In the genomic region with DNA sequence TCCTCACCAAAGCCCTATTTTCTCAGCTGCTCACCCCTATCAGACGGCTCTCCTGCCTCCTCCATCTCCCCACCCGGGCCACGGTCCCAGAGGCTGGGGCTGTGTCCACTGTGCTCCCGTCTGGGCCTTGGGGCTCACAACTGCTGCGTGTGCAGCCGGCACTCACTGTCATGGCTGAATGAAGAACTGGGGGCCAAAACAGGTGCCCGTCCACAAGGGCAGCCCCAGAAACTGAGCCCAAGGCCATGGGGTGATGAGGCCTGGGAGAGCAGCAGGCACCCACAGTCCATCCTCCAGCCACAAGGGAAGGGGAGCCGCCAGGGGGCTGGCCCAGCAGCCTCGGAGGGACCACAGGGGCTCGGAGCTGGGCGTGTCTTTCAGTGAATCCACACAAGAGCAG, we compare ENCODE assay signal across 1 cellular context.
TF ChIP-seq lines count a peak whose summit lies in the region.

No MANE protein-coding gene starts in this region.

TF ChIP-seq in HepG2, 621 proteins besides CTCF, POLR2A, EP300 and RAD21 (continued from another document):
- TF ChIP-seq ARHGAP35 (CRISPR knock-in tag; IDR thresholded peaks at IDR 0.05; ENCODE audit: borderline replicate concordance) (no peak), PAF1 (CRISPR knock-in tag; IDR thresholded peaks at IDR 0.05) (no peak), DPF2 (CRISPR knock-in tag; IDR thresholded peaks at IDR 0.05; ENCODE audit: borderline replicate concordance, low read depth) (no peak), ZNF746 (CRISPR knock-in tag; IDR thresholded peaks at IDR 0.05) (no peak), TCF7L2 (IDR thresholded peaks at IDR 0.05; ENCODE audit: low read depth, low read length) (no peak)
- TF ChIP-seq, protein P1, sequence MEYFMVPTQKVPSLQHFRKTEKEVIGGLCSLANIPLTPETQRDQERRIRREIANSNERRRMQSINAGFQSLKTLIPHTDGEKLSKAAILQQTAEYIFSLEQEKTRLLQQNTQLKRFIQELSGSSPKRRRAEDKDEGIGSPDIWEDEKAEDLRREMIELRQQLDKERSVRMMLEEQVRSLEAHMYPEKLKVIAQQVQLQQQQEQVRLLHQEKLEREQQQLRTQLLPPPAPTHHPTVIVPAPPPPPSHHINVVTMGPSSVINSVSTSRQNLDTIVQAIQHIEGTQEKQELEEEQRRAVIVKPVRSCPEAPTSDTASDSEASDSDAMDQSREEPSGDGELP (IDR thresholded peaks at IDR 0.05; ENCODE audit: borderline replicate concordance, low read depth): no peak
- TF ChIP-seq, protein P2, sequence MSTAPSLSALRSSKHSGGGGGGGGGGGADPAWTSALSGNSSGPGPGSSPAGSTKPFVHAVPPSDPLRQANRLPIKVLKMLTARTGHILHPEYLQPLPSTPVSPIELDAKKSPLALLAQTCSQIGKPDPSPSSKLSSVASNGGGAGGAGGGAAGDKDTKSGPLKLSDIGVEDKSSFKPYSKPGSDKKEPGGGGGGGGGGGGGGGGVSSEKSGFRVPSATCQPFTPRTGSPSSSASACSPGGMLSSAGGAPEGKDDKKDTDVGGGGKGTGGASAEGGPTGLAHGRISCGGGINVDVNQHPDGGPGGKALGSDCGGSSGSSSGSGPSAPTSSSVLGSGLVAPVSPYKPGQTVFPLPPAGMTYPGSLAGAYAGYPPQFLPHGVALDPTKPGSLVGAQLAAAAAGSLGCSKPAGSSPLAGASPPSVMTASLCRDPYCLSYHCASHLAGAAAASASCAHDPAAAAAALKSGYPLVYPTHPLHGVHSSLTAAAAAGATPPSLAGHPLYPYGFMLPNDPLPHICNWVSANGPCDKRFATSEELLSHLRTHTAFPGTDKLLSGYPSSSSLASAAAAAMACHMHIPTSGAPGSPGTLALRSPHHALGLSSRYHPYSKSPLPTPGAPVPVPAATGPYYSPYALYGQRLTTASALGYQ (CRISPR knock-in tag; IDR thresholded peaks at IDR 0.05): no peak
